27 cellular contexts compared by ENCODE assay signal in genomic region chr1:47754221-47754620, GRCh38.
DNase-seq lines count a peak whose midpoint lies in the region; ATAC-seq, FAIRE-seq and TF ChIP-seq lines count a peak whose summit lies in the region.
"Had no signal": no experiment of that assay in that cellular context is flagged by ENCODE, and none has a peak within 500 bp of the region (broad histone marks: within the 10 kb centered on the region; RNA-seq: fewer than 3 reads in every experiment).

No MANE protein-coding gene starts in this region.

- no peaks in the 10 kb centered on the region for H3K36me3 Mint-ChIP-seq in endodermal cell (ENCODE audit: low read depth)
- H3K36me3 Mint-ChIP-seq in type B pancreatic cell, result no peaks in the 10 kb centered on the region
- no peaks in the 10 kb centered on the region for H3K36me3 Mint-ChIP-seq in activated CD4-positive, alpha-beta T cell treated with anti-CD3 and anti-CD28 coated beads, Interleukin-2, amount 10 ng/mL, durations not matched to agents 7 days and 5 days (ENCODE audit: low read depth)
- H3K36me3 Mint-ChIP-seq: CD14-positive monocyte; CD4-positive, alpha-beta memory T cell; CD4-positive, CD25-positive, alpha-beta regulatory T cell; CD8-positive, alpha-beta memory T cell had no signal

- H3K4me1 Mint-ChIP-seq in endodermal cell, result peaks cover 18% of the 10 kb centered on the region
- H3K4me1 Mint-ChIP-seq in type B pancreatic cell (ENCODE audit: unreplicated experiment), result peaks cover 30% of the 10 kb centered on the region
- H3K4me1 Mint-ChIP-seq in activated CD4-positive, alpha-beta T cell treated with anti-CD3 and anti-CD28 coated beads, Interleukin-2, amount 10 ng/mL, durations not matched to agents 7 days and 5 days, result no peaks in the 10 kb centered on the region
- H3K4me1 Mint-ChIP-seq: CD14-positive monocyte; CD4-positive, alpha-beta memory T cell; CD4-positive, CD25-positive, alpha-beta regulatory T cell; CD8-positive, alpha-beta memory T cell had no signal

- ATAC-seq in Right ventricle myocardium inferior (no peak), GM19395 (IDR thresholded peaks at IDR 0.05; ENCODE audit: unreplicated experiment) (no peak)

- intact Hi-C loops in cardiac septum (cut with DNase I), result no loop called here
- intact Hi-C loops in Right ventricle myocardium inferior (cut with DNase I), result no loop called here

- POLR2A ChIA-PET in activated CD4-positive, alpha-beta T cell treated with anti-CD3 and anti-CD28 coated beads, Interleukin-2, amount 10 ng/mL, durations not matched to agents 7 days and 5 days (lab: Charles Lee), result no interaction called here

- DNase-seq in cardiac septum (ENCODE audit: low spot score) (peak; percentile 20), Right ventricle myocardium inferior (ENCODE audit: missing footprints) (no peak), endodermal cell (peak; percentile 31), type B pancreatic cell (ENCODE audit: extremely low spot score, unreplicated experiment) (peak; percentile 16), GM12891 (ENCODE audit: insufficient read length, low spot score) (no peak)
- DNase-seq in activated CD4-positive, alpha-beta T cell treated with anti-CD3 and anti-CD28 coated beads, Interleukin-2, amount 10 ng/mL, durations not matched to agents 7 days and 5 days, result no peak
- DNase-seq: ACHN; BE2C; C1 segment of cervical spinal cord; CD4-positive, alpha-beta memory T cell; CD4-positive, CD25-positive, alpha-beta regulatory T cell; CD8-positive, alpha-beta memory T cell; COR-L47; DMS 273 treated with DMSO at 0.1 percent for 48 hours; DMS153; DMS53; DMS79; DND-41; EL; GDM1 had no signal

- H3K79me2 ChIP-seq in OCI-LY3 (ENCODE audit: low read length), result no peaks in the 10 kb centered on the region

- H3K4me1 ChIP-seq in OCI-LY3 (ENCODE audit: low read length) (peaks cover 9% of the 10 kb centered on the region), endodermal cell (ENCODE audit: control insufficient read depth, insufficient read depth, low read length) (peaks cover 6% of the 10 kb centered on the region)
- H3K4me1 ChIP-seq: BE2C, BLaER1 had no signal

- FAIRE-seq in GM12891 (lab: Jason Lieb, UNC), result no peak
- FAIRE-seq: GM12878, GM19239 had no signal

- no peak overlapping the region for H3K27ac Mint-ChIP-seq in endodermal cell
- no peak overlapping the region for H3K27ac Mint-ChIP-seq in type B pancreatic cell
- no peak overlapping the region for H3K27ac Mint-ChIP-seq in activated CD4-positive, alpha-beta T cell treated with anti-CD3 and anti-CD28 coated beads, Interleukin-2, amount 10 ng/mL, durations not matched to agents 7 days and 5 days
- H3K27ac Mint-ChIP-seq: CD14-positive monocyte; CD4-positive, alpha-beta memory T cell; CD4-positive, CD25-positive, alpha-beta regulatory T cell; CD8-positive, alpha-beta memory T cell had no signal

- no peak overlapping the region for H2AFZ ChIP-seq in OCI-LY3 (ENCODE audit: low read depth, low read length)

- no peak for TF ChIP-seq POLR2A in GM12891 (IDR thresholded peaks at IDR 0.05; ENCODE audit: low read depth, low read length)

- H3K9ac ChIP-seq in OCI-LY3 (ENCODE audit: low read length) (no peak overlapping the region), endodermal cell (ENCODE audit: extremely low read depth, low read length, poor library complexity, severe bottlenecking) (no peak overlapping the region)
- H3K9ac ChIP-seq: BLaER1 had no signal

- peak overlapping the region; percentile 50 for H3K4me2 ChIP-seq in OCI-LY3 (ENCODE audit: low read length)
- H3K4me2 ChIP-seq: BLaER1 had no signal

- WGBS in endodermal cell (ENCODE audit: insufficient coverage in 1 of 2, insufficient read length in 1 of 2), 2 experiments, result 93 to 95% methylated on average over 5 to 6 of the region's 6 CpGs

- TF ChIP-seq CTCF in OCI-LY3 (IDR thresholded peaks at IDR 0.05; ENCODE audit: low read depth, low read length) (no peak), endodermal cell (conservative IDR thresholded peaks at IDR 0.05) (no peak), type B pancreatic cell (conservative IDR thresholded peaks at IDR 0.05) (no peak)

- H4K20me1 ChIP-seq in OCI-LY3 (ENCODE audit: insufficient read depth, low read length), result no peaks in the 10 kb centered on the region
- H4K20me1 ChIP-seq: BLaER1 had no signal

- H3K9me3 ChIP-seq in OCI-LY3 (ENCODE audit: insufficient read depth, low read length) (no peaks in the 10 kb centered on the region), endodermal cell (ENCODE audit: control insufficient read depth, low read length) (no peaks in the 10 kb centered on the region)
- H3K9me3 ChIP-seq: BE2C, BLaER1 had no signal

- no peak overlapping the region for H3K4me3 Mint-ChIP-seq in endodermal cell
- no peak overlapping the region for H3K4me3 Mint-ChIP-seq in type B pancreatic cell
- H3K4me3 Mint-ChIP-seq in activated CD4-positive, alpha-beta T cell treated with anti-CD3 and anti-CD28 coated beads, Interleukin-2, amount 10 ng/mL, durations not matched to agents 7 days and 5 days, result no peak overlapping the region
- H3K4me3 Mint-ChIP-seq: CD14-positive monocyte; CD4-positive, alpha-beta memory T cell; CD8-positive, alpha-beta memory T cell had no signal

- H3K27ac ChIP-seq in OCI-LY3 (ENCODE audit: low read length) (no peak overlapping the region), endodermal cell (ENCODE audit: low read depth, low read length) (no peak overlapping the region)
- H3K27ac ChIP-seq: 22Rv1, BLaER1 had no signal

- CTCF ChIA-PET in activated CD4-positive, alpha-beta T cell treated with anti-CD3 and anti-CD28 coated beads, Interleukin-2, amount 10 ng/mL, durations not matched to agents 7 days and 5 days (lab: Charles Lee), result interaction anchor here (1.2 kb wide), 2 partner anchors 10 to 28 kb away, joined by 4 read pairs; no protein-coding TSS in a partner anchor

- H3K9me3 Mint-ChIP-seq in endodermal cell (no peaks in the 10 kb centered on the region), type B pancreatic cell (peaks cover 4% of the 10 kb centered on the region)
- no peaks in the 10 kb centered on the region for H3K9me3 Mint-ChIP-seq in activated CD4-positive, alpha-beta T cell treated with anti-CD3 and anti-CD28 coated beads, Interleukin-2, amount 10 ng/mL, durations not matched to agents 7 days and 5 days
- H3K9me3 Mint-ChIP-seq: CD4-positive, alpha-beta memory T cell; CD4-positive, CD25-positive, alpha-beta regulatory T cell; CD8-positive, alpha-beta memory T cell had no signal

- no peak overlapping the region for H3K4me3 ChIP-seq in OCI-LY3 (ENCODE audit: low read length)
- no peak overlapping the region for H3K4me3 ChIP-seq in endodermal cell (ENCODE audit: low read length)
- H3K4me3 ChIP-seq: BLaER1, GM12878 had no signal

- H3K27me3 ChIP-seq in OCI-LY3 (ENCODE audit: low read depth, low read length), result no peaks in the 10 kb centered on the region
- H3K27me3 ChIP-seq in endodermal cell (ENCODE audit: control insufficient read depth, insufficient read depth, low read length, poor library complexity, severe bottlenecking), result peaks cover 11% of the 10 kb centered on the region
- H3K27me3 ChIP-seq: BE2C, BLaER1 had no signal

- H3K36me3 ChIP-seq in OCI-LY3 (replicated peaks; ENCODE audit: low read depth, low read length) (no peaks in the 10 kb centered on the region), endodermal cell (ENCODE audit: control insufficient read depth, insufficient read depth, low read length) (no peaks in the 10 kb centered on the region)
- H3K36me3 ChIP-seq: BE2C, BLaER1 had no signal

- peaks cover 10% of the 10 kb centered on the region for H3K27me3 Mint-ChIP-seq in endodermal cell (ENCODE audit: insufficient read depth)
- H3K27me3 Mint-ChIP-seq in type B pancreatic cell, result peaks cover 6% of the 10 kb centered on the region
- H3K27me3 Mint-ChIP-seq in activated CD4-positive, alpha-beta T cell treated with anti-CD3 and anti-CD28 coated beads, Interleukin-2, amount 10 ng/mL, durations not matched to agents 7 days and 5 days, result no peaks in the 10 kb centered on the region

TF ChIP-seq in GM12891, 5 proteins besides CTCF, POLR2A, EP300 and RAD21:
- no peak for TF ChIP-seq SPI1 (IDR thresholded peaks at IDR 0.05; ENCODE audit: low read depth, low read length)
- TF ChIP-seq POLR2AphosphoS5 (IDR thresholded peaks at IDR 0.05; ENCODE audit: low read depth, low read length), result no peak
- no peak for TF ChIP-seq PAX5 (IDR thresholded peaks at IDR 0.05; ENCODE audit: insufficient read depth, low read length, severe bottlenecking)
- no peak for TF ChIP-seq TAF1 (IDR thresholded peaks at IDR 0.05; ENCODE audit: low read depth, low read length)
- TF ChIP-seq POU2F2 (IDR thresholded peaks at IDR 0.05; ENCODE audit: low read depth, low read length), result no peak
TF ChIP-seq in GM12891: peak in this region for 0.

Comparison
In these comparisons a context has a peak if more than half of its experiments do, and no peak if none do; other contexts are left out.
1. DNase-seq: peak in cardiac septum (single experiment), endodermal cell (single experiment) and type B pancreatic cell (single experiment); none in Right ventricle myocardium inferior (single experiment), activated CD4-positive, alpha-beta T cell treated with anti-CD3 and anti-CD28 coated beads, Interleukin-2, amount 10 ng/mL, durations not matched to agents 7 days and 5 days (single experiment) and GM12891 (single experiment).